In genomic region chr13:32894589-32895001, GRCh38 we compare ENCODE assay signal across 16 cellular contexts.
A peak's percentile ranks its signal among the peaks of the same experiment; 100 is the strongest.
DNase-seq lines count a peak whose midpoint lies in the region; ATAC-seq and TF ChIP-seq lines count a peak whose summit lies in the region.
"Had no signal": no experiment of that assay in that cellular context is flagged by ENCODE, and none has a peak within 500 bp of the region (broad histone marks: within the 10 kb centered on the region; RNA-seq: fewer than 3 reads in every experiment).

No MANE protein-coding gene starts in this region.

- TF ChIP-seq EP300 in sigmoid colon (IDR thresholded peaks at IDR 0.05) = no peak

- no peaks in the 10 kb centered on the region for H3K27me3 ChIP-seq in sigmoid colon
- H3K27me3 ChIP-seq in psoas muscle (ENCODE audit: insufficient read depth in 3 of 3, low read length in 2 of 3) = no peaks in the 10 kb centered on the region

- intact Hi-C loops in sigmoid colon (cut with DNase I) (no loop called here), psoas muscle (cut with DNase I) (no loop called here)

- H3K36me3 ChIP-seq in sigmoid colon = no peaks in the 10 kb centered on the region
- no peaks in the 10 kb centered on the region for H3K36me3 ChIP-seq in psoas muscle (ENCODE audit: insufficient read depth in 1 of 2, low read depth in 1 of 2)

- no peaks in the 10 kb centered on the region for H3K9me3 ChIP-seq in sigmoid colon
- no peaks in the 10 kb centered on the region for H3K9me3 ChIP-seq in psoas muscle

- ATAC-seq in GM18498 (IDR thresholded peaks at IDR 0.05; ENCODE audit: unreplicated experiment) = no peak
- no peak for ATAC-seq in psoas muscle

- TF ChIP-seq CTCF in AG09309 (IDR thresholded peaks at IDR 0.05; ENCODE audit: control insufficient read depth, insufficient read depth, low read depth, low read length, missing control alignments) = no peak
- no peak for TF ChIP-seq CTCF in fibroblast of the aortic adventitia (IDR thresholded peaks at IDR 0.05; ENCODE audit: insufficient read depth, low read length)
- TF ChIP-seq CTCF in sigmoid colon (IDR thresholded peaks at IDR 0.05) = no peak
- no peak for TF ChIP-seq CTCF in psoas muscle (IDR thresholded peaks at IDR 0.05)

- H3K27ac ChIP-seq in sigmoid colon = no peak overlapping the region
- H3K27ac ChIP-seq in psoas muscle = no peak overlapping the region

- DNase-seq in AG09309 (ENCODE audit: low read depth) = peak; percentile 73
- DNase-seq in LHCN-M2 (ENCODE audit: low read depth) = peak; percentile 72
- peak; percentile 87 for DNase-seq in SKM-1 treated with dmso at 0.1 percent for 144 hours (lab: John Stamatoyannopoulos, UW; ENCODE audit: unreplicated experiment)
- peak; percentile 53 for DNase-seq in fibroblast of the aortic adventitia (ENCODE audit: low read depth)
- no peak for DNase-seq in sigmoid colon
- no peak for DNase-seq in psoas muscle
- no peak for DNase-seq in activated CD4-positive, CD25-positive, alpha-beta regulatory T cell treated with anti-CD3 and anti-CD28 coated beads, Interleukin-2, amount 50 U/mL, for 72 hours
- DNase-seq: activated CD4-positive, alpha-beta T cell treated with anti-CD3 and anti-CD28 coated beads, Interleukin-2, amount 50 U/mL, for 48 hours; aorta; effector CD4-positive, alpha-beta T cell; KG1; kidney; NCI-H187 treated with DMSO at 0.1 percent for 48 hours; Right ventricle myocardium superior; stimulated activated naive CD4-positive, alpha-beta T cell treated with Interleukin-2 at 50 U/mL for 16 hours had no signal

- H3K4me3 ChIP-seq in AG09309 (ENCODE audit: control insufficient read depth, low read depth, low read length) (no peak overlapping the region), fibroblast of the aortic adventitia (ENCODE audit: low read depth, low read length) (no peak overlapping the region), sigmoid colon (no peak overlapping the region), psoas muscle (no peak overlapping the region)

- TF ChIP-seq POLR2A in sigmoid colon (IDR thresholded peaks at IDR 0.05) = no peak

- H3K4me1 ChIP-seq in sigmoid colon (no peaks in the 10 kb centered on the region), psoas muscle (no peaks in the 10 kb centered on the region)

- WGBS in sigmoid colon, 2 donors = 72 to 77% methylated on average over 2 of the region's 2 CpGs
- 77 to 94% (median 85%) methylated on average over 2 of the region's 2 CpGs for WGBS in psoas muscle, 3 donors

Comparison
In these comparisons a context has a peak if more than half of its experiments do, and no peak if none do; other contexts are left out.
1. DNase-seq: peak in AG09309 (single experiment), LHCN-M2 (single experiment), SKM-1 treated with dmso at 0.1 percent for 144 hours (single experiment) and fibroblast of the aortic adventitia (single experiment); none in sigmoid colon (single experiment), psoas muscle (0 of 2) and activated CD4-positive, CD25-positive, alpha-beta regulatory T cell treated with anti-CD3 and anti-CD28 coated beads, Interleukin-2, amount 50 U/mL, for 72 hours (single experiment).